8 cellular contexts compared by ENCODE assay signal in the genomic region with DNA sequence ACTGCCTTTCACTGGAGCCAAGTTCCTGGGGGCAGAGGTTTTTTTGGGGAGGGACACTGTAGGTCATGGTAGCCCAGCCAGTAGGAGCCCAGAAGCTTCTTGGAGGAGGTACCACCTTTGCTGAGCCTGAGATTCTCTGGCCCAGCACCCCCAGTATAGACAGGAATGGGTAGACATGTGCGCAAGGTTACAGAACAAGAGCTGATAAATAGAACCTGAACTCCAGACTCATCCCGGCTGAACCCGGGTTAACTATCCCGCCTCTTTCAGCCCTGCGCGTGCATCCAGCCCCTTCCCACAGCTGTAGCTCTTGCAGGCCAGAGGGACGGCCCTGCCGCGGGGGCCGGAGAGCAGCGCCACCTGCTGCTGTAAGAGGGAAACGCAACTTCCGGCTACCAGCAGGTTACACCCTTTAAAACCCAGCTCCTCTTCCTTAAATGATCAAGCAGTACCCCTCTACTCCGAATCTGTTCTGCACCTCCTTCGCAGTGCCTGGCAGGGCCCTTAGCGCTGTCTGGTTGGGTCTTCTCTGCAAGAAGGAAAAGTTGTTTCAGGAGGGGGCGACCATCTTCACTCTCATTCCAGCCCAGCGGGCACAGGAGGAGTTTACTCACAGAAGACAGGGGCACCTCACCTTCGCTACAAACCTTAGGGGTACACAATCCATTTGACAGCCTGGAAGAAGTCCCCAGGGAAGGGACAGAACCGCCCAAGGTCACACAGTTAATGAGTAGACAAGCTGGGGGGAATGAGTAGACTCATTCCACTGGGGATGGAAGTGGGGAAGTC. TPM values are rescaled to one million over a fixed set of nuclear protein-coding genes. Genes with fewer than 3 reads are reported as not detected.
DNase-seq lines count a peak whose midpoint lies in the region; ATAC-seq, FAIRE-seq and TF ChIP-seq lines count a peak whose summit lies in the region.

No MANE protein-coding gene starts in this region.

- H3K27me3 ChIP-seq in H9 (ENCODE audit: insufficient read depth, low read length): no peaks in the 10 kb centered on the region

- no peaks in the 10 kb centered on the region for H3K79me2 ChIP-seq in H9 (ENCODE audit: insufficient read depth, low read length)

- no peak overlapping the region for H3K4ac ChIP-seq in H9 (ENCODE audit: low read depth, low read length)

- H3K27ac Mint-ChIP-seq in H9 (peak overlapping the region in 2 of 3 experiments; percentile 18 to 73; a peak in 1 of 7 replicates), brain (peak overlapping the region in 1 of 5 experiments; percentile 67)

- H3K9ac ChIP-seq in H9 (ENCODE audit: extremely low read depth, insufficient read length, low read length): no peak overlapping the region

- peak; percentile 84 for DNase-seq in DMS53 (lab: John Stamatoyannopoulos, UW)
- DNase-seq in H9: peak; percentile 94
- peak; percentile 58 for DNase-seq in NCI-H1694 treated with DMSO at 0.1 percent for 48 hours (lab: John Stamatoyannopoulos, UW)
- DNase-seq in iPS-NIHi7 (ENCODE audit: extremely low spot score): peak; percentile 91
- DNase-seq in stimulated activated CD4-positive, alpha-beta T cell treated with anti-CD3 and anti-CD28 coated beads, Interleukin-15, amount 100 ng/mL, for 48 hours (ENCODE audit: low read depth in 2 of 2): peak; percentile 32 to 59

- no peaks in the 10 kb centered on the region for H3K23me2 ChIP-seq in H9 (ENCODE audit: insufficient read length, low read depth, low read length, poor library complexity, severe bottlenecking)

- no peaks in the 10 kb centered on the region for H3K9me3 ChIP-seq in H9 (ENCODE audit: control insufficient read depth, low read depth, low read length)

- TF ChIP-seq CTCF in H9 (conservative IDR thresholded peaks at IDR 0.05): peak; percentile 99
- peak; percentile 91 to 97 for TF ChIP-seq CTCF in brain (conservative IDR thresholded peaks at IDR 0.05)

- no peaks in the 10 kb centered on the region for H4K20me1 ChIP-seq in H9 (ENCODE audit: control insufficient read depth, insufficient read depth, insufficient read length)

- H2BK20ac ChIP-seq in H9 (ENCODE audit: low read depth, low read length, poor library complexity, severe bottlenecking): no peak overlapping the region

- no peaks in the 10 kb centered on the region for H3K79me1 ChIP-seq in H9 (ENCODE audit: insufficient read depth, low read depth, low read length, poor library complexity, severe bottlenecking)

- H3K23ac ChIP-seq in H9 (ENCODE audit: insufficient read length, low read depth, low read length): no peak overlapping the region

- peaks cover 0 to 4% of the 10 kb centered on the region in 2 experiments; a peak in 3 of 5 replicates for H3K9me3 Mint-ChIP-seq in H9
- H3K9me3 Mint-ChIP-seq in brain: peaks cover 0 to 11% (median 0%) of the 10 kb centered on the region in 5 experiments

- H4K8ac ChIP-seq in H9 (replicated peaks; ENCODE audit: insufficient read length, low read depth, low read length): no peak overlapping the region

- H2AK5ac ChIP-seq in H9 (ENCODE audit: insufficient read length, low read length): no peak overlapping the region

- H2BK120ac ChIP-seq in H9 (ENCODE audit: low read depth, low read length, poor library complexity, severe bottlenecking): no peak overlapping the region

- no peak overlapping the region for H3K14ac ChIP-seq in H9 (ENCODE audit: insufficient read depth, low read length)

- no peak overlapping the region for H2AFZ ChIP-seq in H9 (ENCODE audit: low read length)

- H3K4me2 ChIP-seq in H9 (ENCODE audit: insufficient read depth, insufficient read length, low read length): no peak overlapping the region

- peaks cover 9 to 15% of the 10 kb centered on the region in 2 experiments for H3K4me1 Mint-ChIP-seq in H9
- H3K4me1 Mint-ChIP-seq in brain: peaks cover 16% of the 10 kb centered on the region

- peak; percentile 28 for FAIRE-seq in TTC549 (lab: Jason Lieb, UNC)

- no peak overlapping the region for H4K91ac ChIP-seq in H9 (ENCODE audit: insufficient read length, low read depth, low read length)

- H3K4me1 ChIP-seq in H9 (ENCODE audit: insufficient read depth, low read length): no peaks in the 10 kb centered on the region; the same call in 1 of the 2 replicates

- H3K18ac ChIP-seq in H9 (ENCODE audit: insufficient read length, low read depth, low read length): no peak overlapping the region

- no peak overlapping the region for H3K56ac ChIP-seq in H9 (ENCODE audit: insufficient read length, low read depth, low read length)

- no peak overlapping the region for H2BK12ac ChIP-seq in H9 (ENCODE audit: insufficient read length, low read depth, low read length)

- H3T11ph ChIP-seq in H9 (ENCODE audit: low read length): no peak overlapping the region

- WGBS in H9 (ENCODE audit: extremely low coverage, insufficient read length, low lambda C conversion rate): no CpG with 5 or more reads among the region's 20 CpGs

- no peak for ATAC-seq in GM19324 (IDR thresholded peaks at IDR 0.05; ENCODE audit: low FRiP score, unreplicated experiment)

- H3K4me3 Mint-ChIP-seq in H9: no peak overlapping the region
- H3K4me3 Mint-ChIP-seq in brain: peak overlapping the region in 1 of 5 experiments; percentile 8

- H3K27ac ChIP-seq in H9 (ENCODE audit: insufficient read length, low read depth, low read length): no peak overlapping the region

- H3K36me3 Mint-ChIP-seq in H9 (ENCODE audit: insufficient read depth in 1 of 3, low read depth in 3 of 3): peaks cover 21 to 33% (median 32%) of the 10 kb centered on the region in 3 experiments
- peaks cover 32% of the 10 kb centered on the region for H3K36me3 Mint-ChIP-seq in brain

- no peak overlapping the region for H2BK15ac ChIP-seq in H9 (ENCODE audit: low read depth, low read length)

- H3K27me3 Mint-ChIP-seq in H9 (ENCODE audit: low read depth) (peaks cover 3% of the 10 kb centered on the region; the same call in 1 of the 2 replicates), brain (peaks cover 3% of the 10 kb centered on the region)

- H2BK5ac ChIP-seq in H9 (ENCODE audit: insufficient read length, low read length): no peak overlapping the region

- H4K5ac ChIP-seq in H9 (ENCODE audit: insufficient read length, low read depth, low read length): no peak overlapping the region

RNA-seq across cellular contexts. Expression of a gene that starts 7.5 kb away (rescaled TPM):
- 25.7 and 26.2 TPM in 2 replicates for total RNA-seq in H9 (2021)
- polyA plus RNA-seq in brain (ENCODE audit: insufficient read depth, low read depth, low replicate concordance): 7.4 TPM

RNA-seq across cellular contexts. Expression of a gene that starts 30.1 kb away (rescaled TPM):
- total RNA-seq in H9 (2021): not detected in 2 replicates
- polyA plus RNA-seq in brain (ENCODE audit: insufficient read depth, low read depth, low replicate concordance): 0.98 TPM

RNA-seq across cellular contexts. Expression of a gene that starts 35.4 kb away (rescaled TPM):
- 2.0 and 2.7 TPM in 2 replicates for total RNA-seq in H9 (2021)
- 0.49 TPM for polyA plus RNA-seq in brain (ENCODE audit: insufficient read depth, low read depth, low replicate concordance)
